8 cellular contexts compared by ENCODE assay signal in the genomic region with DNA sequence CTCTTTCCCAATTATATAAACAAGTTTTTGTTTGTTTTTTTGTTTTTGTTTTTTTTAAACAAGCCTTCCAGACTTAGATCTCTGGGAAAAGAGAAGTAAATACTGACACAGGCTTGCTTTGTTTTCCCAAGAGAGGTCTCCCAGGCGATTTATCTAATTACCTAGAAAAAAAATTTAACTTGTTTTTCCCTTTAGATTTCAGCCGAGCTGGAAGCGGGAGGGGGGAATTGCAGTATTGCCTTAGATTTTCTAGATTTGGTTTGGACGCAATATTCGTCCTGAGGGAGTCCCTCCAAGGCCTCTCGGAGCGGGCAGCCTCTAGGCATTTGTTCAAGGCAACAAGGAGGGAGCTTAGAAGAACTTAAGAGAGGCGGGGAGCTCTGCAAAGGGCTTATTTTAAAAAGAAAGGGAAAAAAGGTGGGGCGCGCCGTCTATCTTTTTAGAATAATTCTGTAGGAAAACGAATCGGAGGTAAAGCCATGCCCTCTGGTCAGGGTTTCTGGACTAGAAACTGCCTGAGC. TPM values are rescaled to one million over a fixed set of nuclear protein-coding genes. Genes with fewer than 3 reads are reported as not detected.
DNase-seq lines count a peak whose midpoint lies in the region; ATAC-seq, FAIRE-seq and TF ChIP-seq lines count a peak whose summit lies in the region.

No MANE protein-coding gene starts in this region.

- no peaks in the 10 kb centered on the region for H3K27me3 ChIP-seq in astrocyte (ENCODE audit: insufficient read depth, low read length)
- H3K27me3 ChIP-seq in thymus (ENCODE audit: control insufficient read depth, insufficient read depth) = no peaks in the 10 kb centered on the region

- no peaks in the 10 kb centered on the region for H3K27me3 Mint-ChIP-seq in astrocyte (ENCODE audit: low read depth, unreplicated experiment)

- H3K9ac ChIP-seq in astrocyte (ENCODE audit: low read length) = peak overlapping the region; percentile 94

- no peak for FAIRE-seq in astrocyte (lab: Jason Lieb, UNC)

- TF ChIP-seq POLR2A in GM18505 (IDR thresholded peaks at IDR 0.05; ENCODE audit: borderline replicate concordance, extremely low read depth, insufficient read depth, insufficient read length) = no peak

- H3K36me3 ChIP-seq in astrocyte (ENCODE audit: insufficient read depth, low read length) (no peaks in the 10 kb centered on the region), thymus (ENCODE audit: control insufficient read depth, insufficient read depth) (no peaks in the 10 kb centered on the region)

- H3K9me3 Mint-ChIP-seq in astrocyte (ENCODE audit: unreplicated experiment) = no peaks in the 10 kb centered on the region

- no peak for TF ChIP-seq CTCF in astrocyte (IDR thresholded peaks at IDR 0.05; ENCODE audit: insufficient read depth, low read depth, low read length)
- TF ChIP-seq CTCF in GM13977 (IDR thresholded peaks at IDR 0.05; ENCODE audit: extremely low read depth, insufficient read depth, missing control alignments) = no peak

- H3K27ac ChIP-seq in astrocyte (ENCODE audit: low read depth, low read length) = peak overlapping the region; percentile 64
- peak overlapping the region; percentile 84 for H3K27ac ChIP-seq in thymus (ENCODE audit: low read depth)

- peak overlapping the region; percentile 92 for H3K4me3 Mint-ChIP-seq in astrocyte (ENCODE audit: unreplicated experiment)

- in situ Hi-C loops in GM13977 (cut with MboI; ENCODE audit: low pct_unique_long_range_greater_than_20kb, low sequenced_read_pairs, unreplicated experiment) = no loop called here

- peak overlapping the region; percentile 97 for H3K27ac Mint-ChIP-seq in astrocyte (ENCODE audit: unreplicated experiment)

- no peaks in the 10 kb centered on the region for H4K20me1 ChIP-seq in astrocyte (ENCODE audit: insufficient read depth, low read length)

- no peaks in the 10 kb centered on the region for H3K9me3 ChIP-seq in astrocyte (ENCODE audit: insufficient read depth, low read depth, low read length)
- no peaks in the 10 kb centered on the region for H3K9me3 ChIP-seq in thymus (ENCODE audit: control insufficient read depth)

- peak overlapping the region; percentile 84 for H3K4me3 ChIP-seq in astrocyte (ENCODE audit: insufficient read depth, low read depth, low read length)
- H3K4me3 ChIP-seq in thymus (ENCODE audit: low read length) = peak overlapping the region; percentile 85

- peaks cover 1% of the 10 kb centered on the region for H3K36me3 Mint-ChIP-seq in astrocyte (ENCODE audit: low read depth, unreplicated experiment)

- WGBS in thymus = 14% methylated on average over 13 of the region's 13 CpGs

- DNase-seq in astrocyte (ENCODE audit: low read depth) = no peak
- DNase-seq in left colon = no peak
- DNase-seq in superior temporal gyrus (ENCODE audit: extremely low spot score) = no peak
- DNase-seq in GM13977 (ENCODE audit: low spot score) = no peak
- DNase-seq in SHP77 treated with DMSO at 0.1 percent for 48 hours (lab: John Stamatoyannopoulos, UW) = no peak

- H2AFZ ChIP-seq in astrocyte (ENCODE audit: low read depth, low read length) = peak overlapping the region; percentile 58

- peaks cover 26% of the 10 kb centered on the region for H3K4me1 Mint-ChIP-seq in astrocyte (ENCODE audit: low read depth, unreplicated experiment)

- peaks cover 38% of the 10 kb centered on the region for H3K79me2 ChIP-seq in astrocyte (ENCODE audit: insufficient read depth, low read length)

- H3K4me1 ChIP-seq in astrocyte (ENCODE audit: insufficient read depth, low read length) (peaks cover 19% of the 10 kb centered on the region), thymus (ENCODE audit: control insufficient read depth, insufficient read depth, low read length) (peaks cover 7% of the 10 kb centered on the region)

- peak overlapping the region; percentile 92 for H3K4me2 ChIP-seq in astrocyte (ENCODE audit: low read length)

- intact Hi-C loops in left colon (cut with DNase I, micrococcal nuclease) = no loop called here

- ATAC-seq in GM18505 (IDR thresholded peaks at IDR 0.05; ENCODE audit: unreplicated experiment) (peak; percentile 8), HG03135 (IDR thresholded peaks at IDR 0.05; ENCODE audit: unreplicated experiment) (peak; percentile 7), left colon (peak; percentile 4)

RNA-seq across cellular contexts. Expression of a gene that starts 0.5 kb away (rescaled TPM):
- total RNA-seq in astrocyte (52.4 and 54.5 TPM in 2 replicates), left colon (100 to 1,000 TPM in 1 of 2 donors, 10 to 100 TPM in 1; 99.9 to 123 TPM)
- 64.5 TPM for polyA plus RNA-seq in thymus

RNA-seq across cellular contexts. Expression of a gene that starts 50.5 kb away (rescaled TPM):
- total RNA-seq in astrocyte (152 and 168 TPM in 2 replicates), left colon (100 to 1,000 TPM; 112 to 117 TPM)
- 65.1 TPM for polyA plus RNA-seq in thymus

RNA-seq across cellular contexts. Expression of a gene that starts 59.4 kb away (rescaled TPM):
- total RNA-seq in astrocyte = 16.9 and 22.8 TPM in 2 replicates
- total RNA-seq in left colon = 10 to 100 TPM; 28.4 to 30.6 TPM
- polyA plus RNA-seq in thymus = 5.4 TPM
